In the genomic region with DNA sequence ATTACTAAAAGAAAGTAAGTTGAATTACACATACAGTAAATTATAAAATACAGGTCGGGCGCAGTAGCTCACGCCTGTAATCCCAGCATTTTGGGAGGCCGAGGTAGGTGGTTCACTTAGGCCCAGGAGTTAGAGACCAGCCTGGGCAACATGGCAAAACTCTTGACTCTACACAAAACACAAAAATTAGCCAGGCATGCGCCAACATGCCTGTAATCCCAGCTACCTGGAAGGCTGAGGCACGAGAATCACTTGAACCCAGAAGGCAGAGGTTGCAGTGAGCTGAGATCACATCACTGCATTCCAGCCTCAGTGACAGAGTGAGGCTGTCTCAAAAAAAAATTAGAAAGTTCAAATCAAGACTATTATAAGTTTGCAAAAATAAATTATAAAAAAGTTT, we compare ENCODE assay signal across 23 cellular contexts.
"Had no signal": no experiment of that assay in that cellular context is flagged by ENCODE, and none has a peak within 500 bp of the region (broad histone marks: within the 10 kb centered on the region; RNA-seq: fewer than 3 reads in every experiment).

No MANE protein-coding gene starts in this region.

- H3K79me2 ChIP-seq: parathyroid adenoma had no signal

- H3K4me1 Mint-ChIP-seq: nephron; neural progenitor cell; stimulated activated effector memory CD8-positive, alpha-beta T cell treated with anti-CD3 and anti-CD28 coated beads, Interleukin-12 subunit alpha, Interleukin-12 subunit beta, amount 100 ng/mL, for 72 hours had no signal

- FAIRE-seq: colon, frontal cortex, kidney had no signal

- H3K27ac ChIP-seq: dorsolateral prefrontal cortex, esophagus muscularis mucosa, neural progenitor cell, parathyroid adenoma, stomach, thyroid gland had no signal

- H3K9me3 Mint-ChIP-seq: nephron; neural progenitor cell; stimulated activated effector memory CD8-positive, alpha-beta T cell treated with anti-CD3 and anti-CD28 coated beads, Interleukin-12 subunit alpha, Interleukin-12 subunit beta, amount 100 ng/mL, for 72 hours had no signal

- H3K4me1 ChIP-seq: esophagus muscularis mucosa, neural progenitor cell, stomach, thyroid gland had no signal

- H3K9me3 ChIP-seq: esophagus muscularis mucosa, stomach, thyroid gland had no signal

- H2AFZ ChIP-seq: neural progenitor cell, parathyroid adenoma had no signal

- H3K4me3 Mint-ChIP-seq: naive thymus-derived CD4-positive, alpha-beta T cell; nephron; neural progenitor cell; stimulated activated effector memory CD8-positive, alpha-beta T cell treated with anti-CD3 and anti-CD28 coated beads, Interleukin-12 subunit alpha, Interleukin-12 subunit beta, amount 100 ng/mL, for 72 hours; type B pancreatic cell had no signal

- H3K27me3 Mint-ChIP-seq: naive thymus-derived CD4-positive, alpha-beta T cell; type B pancreatic cell had no signal

- H3K27ac Mint-ChIP-seq: nephron; neural progenitor cell; progenitor cell of endocrine pancreas; stimulated activated effector memory CD8-positive, alpha-beta T cell treated with anti-CD3 and anti-CD28 coated beads, Interleukin-12 subunit alpha, Interleukin-12 subunit beta, amount 100 ng/mL, for 72 hours; type B pancreatic cell had no signal

- H3K4me2 ChIP-seq: neural progenitor cell had no signal

- DNase-seq: dorsolateral prefrontal cortex; effector CD4-positive, alpha-beta T cell; head of caudate nucleus; kidney; midbrain; naive thymus-derived CD4-positive, alpha-beta T cell; stimulated activated CD4-positive, alpha-beta T cell treated with anti-CD3 and anti-CD28 coated beads, Interleukin-2, amount 100 ng/mL, for 24 hours; stimulated activated CD4-positive, alpha-beta T cell treated with anti-CD3 and anti-CD28 coated beads, Interleukin-4, amount 100 ng/mL, for 24 hours; stimulated activated naive CD4-positive, alpha-beta T cell treated with Interleukin-2 at 50 U/mL for 16 hours; stomach had no signal

- H3K27me3 ChIP-seq: dorsolateral prefrontal cortex, esophagus muscularis mucosa, neural progenitor cell, stomach, thyroid gland had no signal

- H3K9ac ChIP-seq: neural progenitor cell, parathyroid adenoma had no signal

- H3K4me3 ChIP-seq: dorsolateral prefrontal cortex, esophagus muscularis mucosa, lung, neural progenitor cell, stomach, thyroid gland had no signal

- ATAC-seq: left lobe of liver; naive thymus-derived CD4-positive, alpha-beta T cell; sciatic nerve; stimulated activated effector memory CD8-positive, alpha-beta T cell treated with anti-CD3 and anti-CD28 coated beads, Interleukin-12 subunit alpha, Interleukin-12 subunit beta, amount 100 ng/mL, for 72 hours had no signal
